Comparison of ENCODE assay signal across 18 cellular contexts in genomic region chr6:62283359-62283758, GRCh38. TPM values are rescaled to one million over a fixed set of nuclear protein-coding genes. Genes with fewer than 3 reads are reported as not detected.
A peak's percentile ranks its signal among the peaks of the same experiment; 100 is the strongest.
DNase-seq lines count a peak whose midpoint lies in the region; ATAC-seq, FAIRE-seq and TF ChIP-seq lines count a peak whose summit lies in the region.
"Had no signal": no experiment of that assay in that cellular context is flagged by ENCODE, and none has a peak within 500 bp of the region (broad histone marks: within the 10 kb centered on the region; RNA-seq: fewer than 3 reads in every experiment).

No MANE protein-coding gene starts in this region.

- H3K36me3 ChIP-seq in HUES64 (ENCODE audit: insufficient read depth, low read length) (no peaks in the 10 kb centered on the region), colonic mucosa (no peaks in the 10 kb centered on the region), lower lobe of right lung (no peaks in the 10 kb centered on the region), smooth muscle cell (ENCODE audit: low read depth) (no peaks in the 10 kb centered on the region), small intestine (ENCODE audit: control insufficient read depth in 2 of 2, insufficient read depth in 2 of 2, low read length in 2 of 2) (no peaks in the 10 kb centered on the region)
- H3K36me3 ChIP-seq: Peyer's patch had no signal

- H3K9ac ChIP-seq in HUES64 (ENCODE audit: low read depth, low read length): no peak overlapping the region
- no peak overlapping the region for H3K9ac ChIP-seq in colonic mucosa (ENCODE audit: low read depth in 2 of 2, low read length in 2 of 2)
- no peak overlapping the region for H3K9ac ChIP-seq in smooth muscle cell (ENCODE audit: low read depth)

- no peaks in the 10 kb centered on the region for H3F3A ChIP-seq in smooth muscle cell (ENCODE audit: low read depth)

- no peak for ATAC-seq in lower lobe of right lung
- ATAC-seq: A549, HCT116 had no signal

- no peak for TF ChIP-seq CTCF in colonic mucosa (IDR thresholded peaks at IDR 0.05)
- TF ChIP-seq CTCF in lower lobe of right lung (IDR thresholded peaks at IDR 0.05): no peak
- TF ChIP-seq CTCF in smooth muscle cell (IDR thresholded peaks at IDR 0.05; ENCODE audit: borderline replicate concordance, insufficient read depth, poor library complexity, severe bottlenecking): no peak
- TF ChIP-seq CTCF in osteocyte (IDR thresholded peaks at IDR 0.05): no peak

- H3K27me3 Mint-ChIP-seq in osteocyte (ENCODE audit: unreplicated experiment): peaks cover 20% of the 10 kb centered on the region
- H3K27me3 Mint-ChIP-seq: IgD-negative memory B cell had no signal

- no peaks in the 10 kb centered on the region for H3K79me2 ChIP-seq in smooth muscle cell (ENCODE audit: low read depth)

- peaks cover 5% of the 10 kb centered on the region for H3K4me1 Mint-ChIP-seq in osteocyte (ENCODE audit: unreplicated experiment)

- no peaks in the 10 kb centered on the region for H4K20me1 ChIP-seq in smooth muscle cell (ENCODE audit: low read depth)

- H3K27me3 ChIP-seq in HUES64 (ENCODE audit: insufficient read depth, low read length) (peaks cover 32% of the 10 kb centered on the region), colonic mucosa (peaks cover 3% of the 10 kb centered on the region), lower lobe of right lung (ENCODE audit: low read depth) (no peaks in the 10 kb centered on the region), smooth muscle cell (ENCODE audit: low read depth) (peaks cover 40% of the 10 kb centered on the region), small intestine (ENCODE audit: control insufficient read depth in 2 of 2, insufficient read depth in 2 of 2, low read length in 2 of 2) (peaks cover 0 to 2% of the 10 kb centered on the region in 2 donors)
- H3K27me3 ChIP-seq: Peyer's patch had no signal

- H3K9me3 ChIP-seq in HUES64 (ENCODE audit: insufficient read depth, low read depth, low read length): no peaks in the 10 kb centered on the region
- H3K9me3 ChIP-seq in colonic mucosa: no peaks in the 10 kb centered on the region
- H3K9me3 ChIP-seq in lower lobe of right lung: no peaks in the 10 kb centered on the region
- no peaks in the 10 kb centered on the region for H3K9me3 ChIP-seq in smooth muscle cell (replicated peaks; ENCODE audit: low read depth)
- no peaks in the 10 kb centered on the region for H3K9me3 ChIP-seq in small intestine (ENCODE audit: control insufficient read depth, low read depth)
- H3K9me3 ChIP-seq: A549, Caco-2, Peyer's patch had no signal

- no peaks in the 10 kb centered on the region for H3K9me3 Mint-ChIP-seq in osteocyte (ENCODE audit: unreplicated experiment)
- H3K9me3 Mint-ChIP-seq: IgD-negative memory B cell had no signal

- intact Hi-C loops in colonic mucosa (cut with DNase I) (no loop called here), lower lobe of right lung (cut with DNase I) (no loop called here)

- H3K36me3 Mint-ChIP-seq in osteocyte (ENCODE audit: unreplicated experiment): no peaks in the 10 kb centered on the region
- H3K36me3 Mint-ChIP-seq: IgD-negative memory B cell had no signal

- H3K27ac ChIP-seq in HUES64 (ENCODE audit: low read depth, low read length) (no peak overlapping the region), colonic mucosa (peak overlapping the region; percentile 23), lower lobe of right lung (no peak overlapping the region), smooth muscle cell (ENCODE audit: low read depth) (no peak overlapping the region), small intestine (ENCODE audit: low read depth in 1 of 2, low read length in 1 of 2) (no peak overlapping the region)
- H3K27ac ChIP-seq: A549, Peyer's patch had no signal

- no peak overlapping the region for H3K27ac Mint-ChIP-seq in osteocyte (ENCODE audit: unreplicated experiment)

- H2AFZ ChIP-seq in smooth muscle cell (ENCODE audit: low read depth): no peak overlapping the region

- DNase-seq in colonic mucosa (no peak), lower lobe of right lung (no peak), smooth muscle cell (lab: John Stamatoyannopoulos, UW; ENCODE audit: unreplicated experiment) (no peak), NCI-H510A (lab: John Stamatoyannopoulos, UW) (no peak), cerebellar cortex (ENCODE audit: low spot score) (no peak), small intestine (no peak), osteocyte (ENCODE audit: extremely low spot score, unreplicated experiment) (no peak)
- DNase-seq: NCI-H1436 treated with DMSO at 0.1 percent for 48 hours, NCI-H2107, NCI-H774, Peyer's patch had no signal

- FAIRE-seq in small intestine (lab: Jason Lieb, UNC): no peak
- FAIRE-seq: A549, GM18507 had no signal

- H3K4me3 ChIP-seq in HUES64 (ENCODE audit: low read length): peak overlapping the region; percentile 5
- no peak overlapping the region for H3K4me3 ChIP-seq in colonic mucosa
- peak overlapping the region; percentile 20 for H3K4me3 ChIP-seq in lower lobe of right lung
- peak overlapping the region; percentile 68 for H3K4me3 ChIP-seq in smooth muscle cell
- no peak overlapping the region for H3K4me3 ChIP-seq in small intestine (ENCODE audit: low read depth in 1 of 2, low read length in 2 of 2)
- H3K4me3 ChIP-seq: A549, Peyer's patch had no signal

- 92% methylated on average over 2 of the region's 2 CpGs for WGBS in HUES64
- 68% methylated on average over 2 of the region's 2 CpGs for WGBS in smooth muscle cell (ENCODE audit: low lambda C conversion rate)
- 22 to 53% (median 33%) methylated on average over 2 of the region's 2 CpGs for WGBS in small intestine, 3 donors

- no peak overlapping the region for H3K4me2 ChIP-seq in smooth muscle cell
- H3K4me2 ChIP-seq: A549 had no signal

- H3K4me3 Mint-ChIP-seq in osteocyte (ENCODE audit: unreplicated experiment): no peak overlapping the region

- H3K4me1 ChIP-seq in HUES64 (ENCODE audit: insufficient read depth, low read length) (peaks cover 10% of the 10 kb centered on the region; the same call in 1 of the 2 replicates), colonic mucosa (no peaks in the 10 kb centered on the region), lower lobe of right lung (no peaks in the 10 kb centered on the region), smooth muscle cell (ENCODE audit: low read depth) (peaks cover 6% of the 10 kb centered on the region), small intestine (ENCODE audit: control insufficient read depth in 2 of 2, insufficient read depth in 1 of 2, low read depth in 1 of 2, low read length in 1 of 2) (no peaks in the 10 kb centered on the region)
- H3K4me1 ChIP-seq: A549, Caco-2, Peyer's patch had no signal

RNA-seq across cellular contexts. Expression of gene KHDRBS2, which starts 2.7 kb away (rescaled TPM):
- polyA plus RNA-seq in HUES64 (2013, experiment 1 of 2): 5.3 TPM
- 6.2 TPM for polyA plus RNA-seq in HUES64 (2013, experiment 2 of 2)
- total RNA-seq in colonic mucosa (1 to 10 TPM in 1 of 2 donors, under 1 TPM in 1; 0.52 to 1.2 TPM), lower lobe of right lung (10.9 TPM), smooth muscle cell (0.13 and 0.27 TPM in 2 replicates), osteocyte (not detected in 2 replicates)
- polyA plus RNA-seq in smooth muscle cell (0.07 TPM in 1 of 2 replicates, not detected in the other), small intestine (under 1 TPM in 1 of 3 donors, not detected in 2; 0.19 TPM)
- total RNA-seq: Caco-2, HT-29 had no signal
- polyA plus RNA-seq: A549 had no signal

Comparison
In these comparisons a context has a peak if more than half of its experiments do, and no peak if none do; other contexts are left out.
1. H3K4me3 ChIP-seq: peak in HUES64 (single experiment), lower lobe of right lung (single experiment) and smooth muscle cell (single experiment); none in colonic mucosa (single experiment) and small intestine (0 of 2).